In genomic region chr17:27345141-27345904, GRCh38 we compare ENCODE assay signal across 1 cellular context.
TF ChIP-seq lines count a peak whose summit lies in the region.

No MANE protein-coding gene starts in this region.

TF ChIP-seq in K562, 482 proteins besides CTCF, POLR2A, EP300 and RAD21 (continued from another document and continues in another):
- no peak for TF ChIP-seq PATZ1 (CRISPR knock-in tag; IDR thresholded peaks at IDR 0.05; ENCODE audit: borderline replicate concordance)
- TF ChIP-seq EP400 (IDR thresholded peaks at IDR 0.05) = peak; percentile 92
- no peak for TF ChIP-seq EWSR1 (IDR thresholded peaks at IDR 0.05; ENCODE audit: borderline replicate concordance, low read depth, partially characterized antibody)
- peak; percentile 74; the same call in 1 of the 2 replicates for TF ChIP-seq ZNF589 (CRISPR knock-in tag; IDR thresholded peaks at IDR 0.05; ENCODE audit: low read depth)
- TF ChIP-seq TBP (optimal IDR thresholded peaks at IDR 0.05; ENCODE audit: low read depth, low read length) = peak; percentile 82
- peak; percentile 68; the same call in 1 of the 2 replicates for TF ChIP-seq ARID3A (IDR thresholded peaks at IDR 0.05; ENCODE audit: borderline replicate concordance, low read depth, low read length)
- no peak for TF ChIP-seq PYGO2 (tag; IDR thresholded peaks at IDR 0.05)
- TF ChIP-seq ATF7 (IDR thresholded peaks at IDR 0.05) = peak; percentile 32; the same call in 1 of the 2 replicates
- TF ChIP-seq ZBTB34 (CRISPR knock-in tag; IDR thresholded peaks at IDR 0.05) = no peak
- TF ChIP-seq HNRNPLL (IDR thresholded peaks at IDR 0.05; ENCODE audit: low read depth, low read length, poor library complexity, severe bottlenecking) = no peak
- 0 out of 2 replicates have a peak, but pooled peaks have one; percentile 43 for TF ChIP-seq PHTF2 (CRISPR knock-in tag; IDR thresholded peaks at IDR 0.05)
- TF ChIP-seq ZNF766 (CRISPR knock-in tag; conservative IDR thresholded peaks at IDR 0.05) = 0 out of 2 replicates have a peak, but pooled peaks have one; percentile 53
- no peak for TF ChIP-seq EZH2 (IDR thresholded peaks at IDR 0.05; ENCODE audit: borderline replicate concordance, low read depth, low read length)
- TF ChIP-seq PML (IDR thresholded peaks at IDR 0.05; ENCODE audit: low read length) = peak; percentile 51
- TF ChIP-seq NR2C2 (CRISPR knock-in tag; IDR thresholded peaks at IDR 0.05) = no peak
- peak; percentile 56; the same call in 1 of the 2 replicates for TF ChIP-seq NR2C2 (tag; IDR thresholded peaks at IDR 0.05)
- peak; percentile 47 for TF ChIP-seq TAF1 (IDR thresholded peaks at IDR 0.05; ENCODE audit: control insufficient read depth, extremely low read depth, insufficient read depth, low read length, severe bottlenecking)
- TF ChIP-seq KDM4B (IDR thresholded peaks at IDR 0.05; ENCODE audit: borderline replicate concordance in 2 of 2, low read depth in 1 of 2) = peak in 1 of 2 experiments; percentile 48; a peak in 1 of 4 replicates
- no peak for TF ChIP-seq ZNF146 (CRISPR knock-in tag; IDR thresholded peaks at IDR 0.05; ENCODE audit: unreplicated experiment)
- no peak for TF ChIP-seq TSC22D4 (tag; IDR thresholded peaks at IDR 0.05)
- TF ChIP-seq ZMIZ1 (IDR thresholded peaks at IDR 0.05; ENCODE audit: low read depth in 2 of 2, low read length in 2 of 2) = 0 out of 4 replicates have a peak, but pooled peaks of 1 of the 2 experiments have one; percentile 14
- no peak for TF ChIP-seq HOXB6 (CRISPR knock-in tag; IDR thresholded peaks at IDR 0.05; ENCODE audit: borderline replicate concordance)
- TF ChIP-seq CREB1 (IDR thresholded peaks at IDR 0.05) = peak; percentile 77
- no peak; the same call in 1 of the 2 replicates for TF ChIP-seq CREB1 (CRISPR knock-in tag; IDR thresholded peaks at IDR 0.05)
- peak; percentile 91 for TF ChIP-seq POLR2AphosphoS2 (IDR thresholded peaks at IDR 0.05; ENCODE audit: low read length)
- no peak for TF ChIP-seq SIRT6 (IDR thresholded peaks at IDR 0.05; ENCODE audit: low read depth, low read length)
- TF ChIP-seq TAF9B (IDR thresholded peaks at IDR 0.05; ENCODE audit: partially characterized antibody) = peak; percentile 70
- no peak for TF ChIP-seq DEAF1 (CRISPR knock-in tag; IDR thresholded peaks at IDR 0.05)
- TF ChIP-seq CREB3L1 (IDR thresholded peaks at IDR 0.05; ENCODE audit: borderline replicate concordance, low read depth) = no peak
- 0 out of 2 replicates have a peak, but pooled peaks have one; percentile 38 for TF ChIP-seq NR4A1 (CRISPR knock-in tag; IDR thresholded peaks at IDR 0.05)
- TF ChIP-seq NR4A1 (tag; IDR thresholded peaks at IDR 0.05) = 0 out of 2 replicates have a peak, but pooled peaks have one; percentile 32
- peak; percentile 62; the same call in 1 of the 2 replicates for TF ChIP-seq BRD4 (IDR thresholded peaks at IDR 0.05)
- TF ChIP-seq TAF7 (tag; IDR thresholded peaks at IDR 0.05) = 0 out of 2 replicates have a peak, but pooled peaks have one; percentile 14
- peak; percentile 78 for TF ChIP-seq L3MBTL2 (IDR thresholded peaks at IDR 0.05)
- no peak for TF ChIP-seq USF1 (CRISPR knock-in tag; IDR thresholded peaks at IDR 0.05)
- TF ChIP-seq KLF6 (CRISPR knock-in tag; IDR thresholded peaks at IDR 0.05; ENCODE audit: borderline replicate concordance) = peak; percentile 65; the same call in 1 of the 2 replicates
- peak in 1 of 2 experiments; percentile 54; a peak in 1 of 4 replicates for TF ChIP-seq TEAD1 (CRISPR knock-in tag; IDR thresholded peaks at IDR 0.05)
- TF ChIP-seq FOXK2 (conservative IDR thresholded peaks at IDR 0.05 in 1 of 2, IDR thresholded peaks at IDR 0.05 in 1 of 2; ENCODE audit: low read depth in 2 of 2) = 0 out of 4 replicates have a peak, but pooled peaks have one; percentile 33 to 46
- TF ChIP-seq LARP7 (IDR thresholded peaks at IDR 0.05) = no peak
- TF ChIP-seq ZBTB26 (CRISPR knock-in tag; IDR thresholded peaks at IDR 0.05) = no peak
- TF ChIP-seq ZNF764 (CRISPR knock-in tag; IDR thresholded peaks at IDR 0.05; ENCODE audit: low read depth) = no peak
- TF ChIP-seq ZBTB2 (IDR thresholded peaks at IDR 0.05) = no peak; the same call in 1 of the 2 replicates
- no peak for TF ChIP-seq ZSCAN32 (CRISPR knock-in tag; IDR thresholded peaks at IDR 0.05)
- TF ChIP-seq ARID3B (CRISPR knock-in tag; IDR thresholded peaks at IDR 0.05; ENCODE audit: borderline replicate concordance) = no peak
- no peak for TF ChIP-seq DIDO1 (tag; IDR thresholded peaks at IDR 0.05; ENCODE audit: low read depth)
- TF ChIP-seq THRA (IDR thresholded peaks at IDR 0.05) = no peak
